In the genomic region with DNA sequence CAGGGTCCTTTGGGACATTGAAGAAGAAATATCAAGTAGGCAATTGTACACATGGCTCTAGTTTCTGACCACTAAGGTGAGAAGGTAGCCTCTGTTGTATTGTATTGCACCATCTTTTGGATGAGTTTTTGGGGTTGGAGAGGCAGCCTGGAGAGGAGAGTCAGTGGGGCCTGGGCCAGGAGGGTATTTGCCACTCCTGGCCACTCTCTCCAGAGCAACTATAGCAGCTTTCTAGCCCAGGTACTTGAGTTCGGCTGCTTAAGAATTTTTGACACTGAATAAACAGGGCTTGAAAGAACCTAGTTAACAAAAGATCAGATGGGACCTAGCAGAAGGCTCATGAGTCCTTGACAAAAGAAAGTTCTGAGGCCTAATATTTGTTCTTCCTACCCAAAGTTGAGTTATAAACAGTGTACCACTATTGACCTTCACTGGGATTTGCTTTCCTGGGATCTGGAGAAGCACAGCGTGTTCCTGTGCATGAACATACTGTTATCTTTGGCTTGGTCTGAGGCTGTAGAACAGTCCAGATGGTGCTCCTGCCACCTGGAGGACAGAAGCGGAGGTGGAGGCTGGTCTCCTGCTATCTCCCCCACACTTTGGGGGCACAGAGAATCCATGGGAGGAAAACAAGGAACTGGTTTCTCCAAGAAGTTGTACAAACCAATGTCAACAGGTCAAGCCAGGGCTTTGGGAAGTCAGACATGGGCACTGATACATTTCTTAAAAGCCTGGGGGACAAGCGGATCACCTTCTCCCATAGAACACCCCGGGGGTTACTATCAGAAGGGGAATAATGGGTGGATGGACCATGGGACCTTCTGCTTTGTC, we compare ENCODE assay signal across 2 cellular contexts.
A peak's percentile ranks its signal among the peaks of the same experiment; 100 is the strongest.
TF ChIP-seq lines count a peak whose summit lies in the region.

No MANE protein-coding gene starts in this region.

TF ChIP-seq in A549, 52 proteins besides CTCF, POLR2A, EP300 and RAD21:
- no peak for TF ChIP-seq TFCP2L1 (CRISPR knock-in tag; IDR thresholded peaks at IDR 0.05)
- peak; percentile 59 for TF ChIP-seq SMC3 (IDR thresholded peaks at IDR 0.05)
- TF ChIP-seq EHF (CRISPR knock-in tag; IDR thresholded peaks at IDR 0.05): no peak

TF ChIP-seq in HCT116, 20 proteins besides CTCF, POLR2A, EP300 and RAD21:
- TF ChIP-seq JUND (IDR thresholded peaks at IDR 0.05) (no peak), ZNF274 (IDR thresholded peaks at IDR 0.05; ENCODE audit: low read depth, low read length) (no peak), SRF (IDR thresholded peaks at IDR 0.05; ENCODE audit: low read depth) (no peak), SIN3A (IDR thresholded peaks at IDR 0.05; ENCODE audit: low read depth) (no peak), SP1 (IDR thresholded peaks at IDR 0.05; ENCODE audit: low read depth) (no peak), EGR1 (IDR thresholded peaks at IDR 0.05; ENCODE audit: low read depth) (no peak), ZFX (IDR thresholded peaks at IDR 0.05) (no peak), FOSL1 (IDR thresholded peaks at IDR 0.05; ENCODE audit: low read depth) (no peak), CBX3 (IDR thresholded peaks at IDR 0.05; ENCODE audit: low read depth) (no peak), YY1 (IDR thresholded peaks at IDR 0.05; ENCODE audit: extremely low read depth, insufficient replicate concordance, low read depth, low read length) (no peak), POLR2AphosphoS5 (IDR thresholded peaks at IDR 0.05; ENCODE audit: low read depth, low read length) (no peak), EZH2 (IDR thresholded peaks at IDR 0.05) (no peak), CEBPB (IDR thresholded peaks at IDR 0.05; ENCODE audit: low read depth) (no peak)
- TF ChIP-seq, protein P1, sequence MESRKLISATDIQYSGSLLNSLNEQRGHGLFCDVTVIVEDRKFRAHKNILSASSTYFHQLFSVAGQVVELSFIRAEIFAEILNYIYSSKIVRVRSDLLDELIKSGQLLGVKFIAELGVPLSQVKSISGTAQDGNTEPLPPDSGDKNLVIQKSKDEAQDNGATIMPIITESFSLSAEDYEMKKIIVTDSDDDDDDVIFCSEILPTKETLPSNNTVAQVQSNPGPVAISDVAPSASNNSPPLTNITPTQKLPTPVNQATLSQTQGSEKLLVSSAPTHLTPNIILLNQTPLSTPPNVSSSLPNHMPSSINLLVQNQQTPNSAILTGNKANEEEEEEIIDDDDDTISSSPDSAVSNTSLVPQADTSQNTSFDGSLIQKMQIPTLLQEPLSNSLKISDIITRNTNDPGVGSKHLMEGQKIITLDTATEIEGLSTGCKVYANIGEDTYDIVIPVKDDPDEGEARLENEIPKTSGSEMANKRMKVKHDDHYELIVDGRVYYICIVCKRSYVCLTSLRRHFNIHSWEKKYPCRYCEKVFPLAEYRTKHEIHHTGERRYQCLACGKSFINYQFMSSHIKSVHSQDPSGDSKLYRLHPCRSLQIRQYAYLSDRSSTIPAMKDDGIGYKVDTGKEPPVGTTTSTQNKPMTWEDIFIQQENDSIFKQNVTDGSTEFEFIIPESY (IDR thresholded peaks at IDR 0.05; ENCODE audit: extremely low read depth, insufficient replicate concordance, low read length): no peak
- TF ChIP-seq, protein P2, sequence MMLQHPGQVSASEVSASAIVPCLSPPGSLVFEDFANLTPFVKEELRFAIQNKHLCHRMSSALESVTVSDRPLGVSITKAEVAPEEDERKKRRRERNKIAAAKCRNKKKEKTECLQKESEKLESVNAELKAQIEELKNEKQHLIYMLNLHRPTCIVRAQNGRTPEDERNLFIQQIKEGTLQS (IDR thresholded peaks at IDR 0.05): no peak
TF ChIP-seq in HCT116: peak in this region for 0.
